ENCODE assay signal across 1 cellular context in the genomic region with DNA sequence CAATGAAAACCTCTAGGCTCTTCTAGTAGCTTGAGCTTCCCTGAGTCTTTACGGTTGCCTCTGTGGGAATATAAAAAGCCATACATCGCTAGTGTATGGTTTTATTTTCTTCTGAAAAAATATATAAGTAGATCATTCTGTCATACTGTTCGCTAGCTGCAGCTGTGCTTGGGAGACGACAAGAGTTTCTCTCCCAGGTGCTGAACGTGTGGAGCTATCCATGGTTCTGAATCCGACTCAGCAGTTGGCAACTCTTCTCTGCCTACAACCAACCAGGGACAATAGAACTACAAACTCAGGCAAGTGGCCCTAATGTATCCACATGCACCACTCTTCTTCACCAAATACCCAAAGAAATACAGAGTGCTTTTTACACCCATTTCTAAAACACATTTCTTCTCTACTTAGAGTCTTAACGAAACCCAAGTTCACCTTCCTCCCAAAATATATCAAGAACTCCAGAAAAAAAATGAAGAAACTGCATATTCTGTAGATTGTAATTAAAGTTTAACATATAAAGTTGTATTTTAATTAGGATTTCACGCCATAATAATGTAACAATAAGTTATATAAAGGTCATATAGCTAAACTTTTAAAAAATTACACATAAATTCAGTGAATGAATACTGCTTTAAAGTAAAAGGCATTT.
TF ChIP-seq lines count a peak whose summit lies in the region.

No MANE protein-coding gene starts in this region.

TF ChIP-seq in HepG2, 621 proteins besides CTCF, POLR2A, EP300 and RAD21 (continued from another document and continues in another):
- TF ChIP-seq, protein P1, sequence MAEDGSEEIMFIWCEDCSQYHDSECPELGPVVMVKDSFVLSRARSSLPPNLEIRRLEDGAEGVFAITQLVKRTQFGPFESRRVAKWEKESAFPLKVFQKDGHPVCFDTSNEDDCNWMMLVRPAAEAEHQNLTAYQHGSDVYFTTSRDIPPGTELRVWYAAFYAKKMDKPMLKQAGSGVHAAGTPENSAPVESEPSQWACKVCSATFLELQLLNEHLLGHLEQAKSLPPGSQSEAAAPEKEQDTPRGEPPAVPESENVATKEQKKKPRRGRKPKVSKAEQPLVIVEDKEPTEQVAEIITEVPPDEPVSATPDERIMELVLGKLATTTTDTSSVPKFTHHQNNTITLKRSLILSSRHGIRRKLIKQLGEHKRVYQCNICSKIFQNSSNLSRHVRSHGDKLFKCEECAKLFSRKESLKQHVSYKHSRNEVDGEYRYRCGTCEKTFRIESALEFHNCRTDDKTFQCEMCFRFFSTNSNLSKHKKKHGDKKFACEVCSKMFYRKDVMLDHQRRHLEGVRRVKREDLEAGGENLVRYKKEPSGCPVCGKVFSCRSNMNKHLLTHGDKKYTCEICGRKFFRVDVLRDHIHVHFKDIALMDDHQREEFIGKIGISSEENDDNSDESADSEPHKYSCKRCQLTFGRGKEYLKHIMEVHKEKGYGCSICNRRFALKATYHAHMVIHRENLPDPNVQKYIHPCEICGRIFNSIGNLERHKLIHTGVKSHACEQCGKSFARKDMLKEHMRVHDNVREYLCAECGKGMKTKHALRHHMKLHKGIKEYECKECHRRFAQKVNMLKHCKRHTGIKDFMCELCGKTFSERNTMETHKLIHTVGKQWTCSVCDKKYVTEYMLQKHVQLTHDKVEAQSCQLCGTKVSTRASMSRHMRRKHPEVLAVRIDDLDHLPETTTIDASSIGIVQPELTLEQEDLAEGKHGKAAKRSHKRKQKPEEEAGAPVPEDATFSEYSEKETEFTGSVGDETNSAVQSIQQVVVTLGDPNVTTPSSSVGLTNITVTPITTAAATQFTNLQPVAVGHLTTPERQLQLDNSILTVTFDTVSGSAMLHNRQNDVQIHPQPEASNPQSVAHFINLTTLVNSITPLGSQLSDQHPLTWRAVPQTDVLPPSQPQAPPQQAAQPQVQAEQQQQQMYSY (CRISPR knock-in tag; IDR thresholded peaks at IDR 0.05) = peak; percentile 91
- no peak for TF ChIP-seq ZFP36 (IDR thresholded peaks at IDR 0.05; ENCODE audit: borderline replicate concordance, low read depth, low read length, partially characterized antibody)
- TF ChIP-seq MATR3 (CRISPR knock-in tag; IDR thresholded peaks at IDR 0.05) = no peak
- TF ChIP-seq KAT8 (CRISPR knock-in tag; IDR thresholded peaks at IDR 0.05) = peak; percentile 96
- peak; percentile 100 for TF ChIP-seq NKX3-1 (CRISPR knock-in tag; IDR thresholded peaks at IDR 0.05)
- peak; percentile 97 for TF ChIP-seq ZNF7 (CRISPR knock-in tag; IDR thresholded peaks at IDR 0.05)
- TF ChIP-seq, protein P2, sequence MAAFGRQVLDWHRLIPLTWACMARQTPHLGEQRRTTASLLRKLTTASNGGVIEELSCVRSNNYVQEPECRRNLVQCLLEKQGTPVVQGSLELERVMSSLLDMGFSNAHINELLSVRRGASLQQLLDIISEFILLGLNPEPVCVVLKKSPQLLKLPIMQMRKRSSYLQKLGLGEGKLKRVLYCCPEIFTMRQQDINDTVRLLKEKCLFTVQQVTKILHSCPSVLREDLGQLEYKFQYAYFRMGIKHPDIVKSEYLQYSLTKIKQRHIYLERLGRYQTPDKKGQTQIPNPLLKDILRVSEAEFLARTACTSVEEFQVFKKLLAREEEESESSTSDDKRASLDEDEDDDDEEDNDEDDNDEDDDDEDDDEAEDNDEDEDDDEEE (CRISPR knock-in tag; IDR thresholded peaks at IDR 0.05) = peak; percentile 100
- TF ChIP-seq ZNF143 (CRISPR knock-in tag; IDR thresholded peaks at IDR 0.05) = peak; percentile 74
- TF ChIP-seq ZNF451 (CRISPR knock-in tag; IDR thresholded peaks at IDR 0.05) = peak; percentile 98
- TF ChIP-seq, protein P3, sequence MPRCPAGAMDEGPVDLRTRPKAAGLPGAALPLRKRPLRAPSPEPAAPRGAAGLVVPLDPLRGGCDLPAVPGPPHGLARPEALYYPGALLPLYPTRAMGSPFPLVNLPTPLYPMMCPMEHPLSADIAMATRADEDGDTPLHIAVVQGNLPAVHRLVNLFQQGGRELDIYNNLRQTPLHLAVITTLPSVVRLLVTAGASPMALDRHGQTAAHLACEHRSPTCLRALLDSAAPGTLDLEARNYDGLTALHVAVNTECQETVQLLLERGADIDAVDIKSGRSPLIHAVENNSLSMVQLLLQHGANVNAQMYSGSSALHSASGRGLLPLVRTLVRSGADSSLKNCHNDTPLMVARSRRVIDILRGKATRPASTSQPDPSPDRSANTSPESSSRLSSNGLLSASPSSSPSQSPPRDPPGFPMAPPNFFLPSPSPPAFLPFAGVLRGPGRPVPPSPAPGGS (CRISPR knock-in tag; IDR thresholded peaks at IDR 0.05) = peak; percentile 99
- TF ChIP-seq, protein P4, sequence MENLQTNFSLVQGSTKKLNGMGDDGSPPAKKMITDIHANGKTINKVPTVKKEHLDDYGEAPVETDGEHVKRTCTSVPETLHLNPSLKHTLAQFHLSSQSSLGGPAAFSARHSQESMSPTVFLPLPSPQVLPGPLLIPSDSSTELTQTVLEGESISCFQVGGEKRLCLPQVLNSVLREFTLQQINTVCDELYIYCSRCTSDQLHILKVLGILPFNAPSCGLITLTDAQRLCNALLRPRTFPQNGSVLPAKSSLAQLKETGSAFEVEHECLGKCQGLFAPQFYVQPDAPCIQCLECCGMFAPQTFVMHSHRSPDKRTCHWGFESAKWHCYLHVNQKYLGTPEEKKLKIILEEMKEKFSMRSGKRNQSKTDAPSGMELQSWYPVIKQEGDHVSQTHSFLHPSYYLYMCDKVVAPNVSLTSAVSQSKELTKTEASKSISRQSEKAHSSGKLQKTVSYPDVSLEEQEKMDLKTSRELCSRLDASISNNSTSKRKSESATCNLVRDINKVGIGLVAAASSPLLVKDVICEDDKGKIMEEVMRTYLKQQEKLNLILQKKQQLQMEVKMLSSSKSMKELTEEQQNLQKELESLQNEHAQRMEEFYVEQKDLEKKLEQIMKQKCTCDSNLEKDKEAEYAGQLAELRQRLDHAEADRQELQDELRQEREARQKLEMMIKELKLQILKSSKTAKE (CRISPR knock-in tag; IDR thresholded peaks at IDR 0.05; ENCODE audit: borderline replicate concordance) = peak; percentile 79
- TF ChIP-seq, protein P5, sequence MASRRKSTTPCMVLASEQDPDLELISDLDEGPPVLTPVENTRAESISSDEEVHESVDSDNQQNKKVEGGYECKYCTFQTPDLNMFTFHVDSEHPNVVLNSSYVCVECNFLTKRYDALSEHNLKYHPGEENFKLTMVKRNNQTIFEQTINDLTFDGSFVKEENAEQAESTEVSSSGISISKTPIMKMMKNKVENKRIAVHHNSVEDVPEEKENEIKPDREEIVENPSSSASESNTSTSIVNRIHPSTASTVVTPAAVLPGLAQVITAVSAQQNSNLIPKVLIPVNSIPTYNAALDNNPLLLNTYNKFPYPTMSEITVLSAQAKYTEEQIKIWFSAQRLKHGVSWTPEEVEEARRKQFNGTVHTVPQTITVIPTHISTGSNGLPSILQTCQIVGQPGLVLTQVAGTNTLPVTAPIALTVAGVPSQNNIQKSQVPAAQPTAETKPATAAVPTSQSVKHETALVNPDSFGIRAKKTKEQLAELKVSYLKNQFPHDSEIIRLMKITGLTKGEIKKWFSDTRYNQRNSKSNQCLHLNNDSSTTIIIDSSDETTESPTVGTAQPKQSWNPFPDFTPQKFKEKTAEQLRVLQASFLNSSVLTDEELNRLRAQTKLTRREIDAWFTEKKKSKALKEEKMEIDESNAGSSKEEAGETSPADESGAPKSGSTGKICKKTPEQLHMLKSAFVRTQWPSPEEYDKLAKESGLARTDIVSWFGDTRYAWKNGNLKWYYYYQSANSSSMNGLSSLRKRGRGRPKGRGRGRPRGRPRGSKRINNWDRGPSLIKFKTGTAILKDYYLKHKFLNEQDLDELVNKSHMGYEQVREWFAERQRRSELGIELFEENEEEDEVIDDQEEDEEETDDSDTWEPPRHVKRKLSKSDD (CRISPR knock-in tag; IDR thresholded peaks at IDR 0.05; ENCODE audit: low read depth) = peak; percentile 99
- no peak for TF ChIP-seq CBX2 (IDR thresholded peaks at IDR 0.05; ENCODE audit: low read depth, low read length)
- peak; percentile 79; the same call in 1 of the 2 replicates for TF ChIP-seq CBX2 (CRISPR knock-in tag; IDR thresholded peaks at IDR 0.05; ENCODE audit: low read depth)
- peak; percentile 99 for TF ChIP-seq ZNF441 (CRISPR knock-in tag; IDR thresholded peaks at IDR 0.05; ENCODE audit: borderline replicate concordance)
- no peak for TF ChIP-seq HMGA1 (CRISPR knock-in tag; conservative IDR thresholded peaks at IDR 0.05)
- peak; percentile 99 for TF ChIP-seq HOXD1 (CRISPR knock-in tag; IDR thresholded peaks at IDR 0.05)
- TF ChIP-seq PRMT3 (CRISPR knock-in tag; IDR thresholded peaks at IDR 0.05; ENCODE audit: borderline replicate concordance, low read depth) = peak; percentile 99
- TF ChIP-seq ARNTL (CRISPR knock-in tag; IDR thresholded peaks at IDR 0.05) = peak; percentile 97
- TF ChIP-seq MIER2 (CRISPR knock-in tag; IDR thresholded peaks at IDR 0.05) = peak; percentile 100
- TF ChIP-seq, protein P6, sequence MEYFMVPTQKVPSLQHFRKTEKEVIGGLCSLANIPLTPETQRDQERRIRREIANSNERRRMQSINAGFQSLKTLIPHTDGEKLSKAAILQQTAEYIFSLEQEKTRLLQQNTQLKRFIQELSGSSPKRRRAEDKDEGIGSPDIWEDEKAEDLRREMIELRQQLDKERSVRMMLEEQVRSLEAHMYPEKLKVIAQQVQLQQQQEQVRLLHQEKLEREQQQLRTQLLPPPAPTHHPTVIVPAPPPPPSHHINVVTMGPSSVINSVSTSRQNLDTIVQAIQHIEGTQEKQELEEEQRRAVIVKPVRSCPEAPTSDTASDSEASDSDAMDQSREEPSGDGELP (IDR thresholded peaks at IDR 0.05; ENCODE audit: borderline replicate concordance, low read depth) = peak; percentile 49; the same call in 1 of the 2 replicates
- TF ChIP-seq, protein P7, sequence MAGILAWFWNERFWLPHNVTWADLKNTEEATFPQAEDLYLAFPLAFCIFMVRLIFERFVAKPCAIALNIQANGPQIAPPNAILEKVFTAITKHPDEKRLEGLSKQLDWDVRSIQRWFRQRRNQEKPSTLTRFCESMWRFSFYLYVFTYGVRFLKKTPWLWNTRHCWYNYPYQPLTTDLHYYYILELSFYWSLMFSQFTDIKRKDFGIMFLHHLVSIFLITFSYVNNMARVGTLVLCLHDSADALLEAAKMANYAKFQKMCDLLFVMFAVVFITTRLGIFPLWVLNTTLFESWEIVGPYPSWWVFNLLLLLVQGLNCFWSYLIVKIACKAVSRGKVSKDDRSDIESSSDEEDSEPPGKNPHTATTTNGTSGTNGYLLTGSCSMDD (CRISPR knock-in tag; IDR thresholded peaks at IDR 0.05) = peak; percentile 99
- TF ChIP-seq HOXA7 (CRISPR knock-in tag; IDR thresholded peaks at IDR 0.05) = peak; percentile 98
- TF ChIP-seq, protein P8, sequence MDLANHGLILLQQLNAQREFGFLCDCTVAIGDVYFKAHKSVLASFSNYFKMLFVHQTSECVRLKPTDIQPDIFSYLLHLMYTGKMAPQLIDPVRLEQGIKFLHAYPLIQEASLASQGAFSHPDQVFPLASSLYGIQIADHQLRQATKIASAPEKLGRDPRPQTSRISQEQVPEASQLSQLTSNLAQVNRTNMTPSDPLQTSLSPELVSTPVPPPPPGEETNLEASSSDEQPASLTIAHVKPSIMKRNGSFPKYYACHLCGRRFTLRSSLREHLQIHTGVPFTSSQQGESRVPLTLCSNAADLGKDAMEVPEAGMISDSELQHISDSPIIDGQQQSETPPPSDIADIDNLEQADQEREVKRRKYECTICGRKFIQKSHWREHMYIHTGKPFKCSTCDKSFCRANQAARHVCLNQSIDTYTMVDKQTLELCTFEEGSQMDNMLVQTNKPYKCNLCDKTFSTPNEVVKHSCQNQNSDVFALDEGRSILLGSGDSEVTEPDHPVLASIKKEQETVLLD (CRISPR knock-in tag; IDR thresholded peaks at IDR 0.05; ENCODE audit: low read depth) = peak; percentile 92
- TF ChIP-seq, protein P9, sequence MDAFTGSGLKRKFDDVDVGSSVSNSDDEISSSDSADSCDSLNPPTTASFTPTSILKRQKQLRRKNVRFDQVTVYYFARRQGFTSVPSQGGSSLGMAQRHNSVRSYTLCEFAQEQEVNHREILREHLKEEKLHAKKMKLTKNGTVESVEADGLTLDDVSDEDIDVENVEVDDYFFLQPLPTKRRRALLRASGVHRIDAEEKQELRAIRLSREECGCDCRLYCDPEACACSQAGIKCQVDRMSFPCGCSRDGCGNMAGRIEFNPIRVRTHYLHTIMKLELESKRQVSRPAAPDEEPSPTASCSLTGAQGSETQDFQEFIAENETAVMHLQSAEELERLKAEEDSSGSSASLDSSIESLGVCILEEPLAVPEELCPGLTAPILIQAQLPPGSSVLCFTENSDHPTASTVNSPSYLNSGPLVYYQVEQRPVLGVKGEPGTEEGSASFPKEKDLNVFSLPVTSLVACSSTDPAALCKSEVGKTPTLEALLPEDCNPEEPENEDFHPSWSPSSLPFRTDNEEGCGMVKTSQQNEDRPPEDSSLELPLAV (CRISPR knock-in tag; conservative IDR thresholded peaks at IDR 0.05; ENCODE audit: low read depth) = peak; percentile 98
- TF ChIP-seq NCOA2 (CRISPR knock-in tag; IDR thresholded peaks at IDR 0.05) = peak; percentile 95
- TF ChIP-seq ZNF761 (CRISPR knock-in tag; conservative IDR thresholded peaks at IDR 0.05) = peak; percentile 97
- no peak for TF ChIP-seq TCF7L2 (IDR thresholded peaks at IDR 0.05; ENCODE audit: low read depth, low read length)
- TF ChIP-seq KDM5B (CRISPR knock-in tag; IDR thresholded peaks at IDR 0.05; ENCODE audit: borderline replicate concordance) = peak; percentile 95
- peak; percentile 96 for TF ChIP-seq ZSCAN25 (CRISPR knock-in tag; IDR thresholded peaks at IDR 0.05)
- TF ChIP-seq SMAD1 (CRISPR knock-in tag; IDR thresholded peaks at IDR 0.05; ENCODE audit: borderline replicate concordance, low read depth) = no peak
- no peak for TF ChIP-seq SMC3 (IDR thresholded peaks at IDR 0.05; ENCODE audit: low read length)
- peak; percentile 99 for TF ChIP-seq ZNF589 (CRISPR knock-in tag; conservative IDR thresholded peaks at IDR 0.05)
- TF ChIP-seq U2AF1 (optimal IDR thresholded peaks at IDR 0.05; ENCODE audit: low read depth, low read length) = no peak
- TF ChIP-seq ZNF33A (CRISPR knock-in tag; IDR thresholded peaks at IDR 0.05; ENCODE audit: borderline replicate concordance) = peak; percentile 84; the same call in 1 of the 2 replicates
- TF ChIP-seq, protein P10, sequence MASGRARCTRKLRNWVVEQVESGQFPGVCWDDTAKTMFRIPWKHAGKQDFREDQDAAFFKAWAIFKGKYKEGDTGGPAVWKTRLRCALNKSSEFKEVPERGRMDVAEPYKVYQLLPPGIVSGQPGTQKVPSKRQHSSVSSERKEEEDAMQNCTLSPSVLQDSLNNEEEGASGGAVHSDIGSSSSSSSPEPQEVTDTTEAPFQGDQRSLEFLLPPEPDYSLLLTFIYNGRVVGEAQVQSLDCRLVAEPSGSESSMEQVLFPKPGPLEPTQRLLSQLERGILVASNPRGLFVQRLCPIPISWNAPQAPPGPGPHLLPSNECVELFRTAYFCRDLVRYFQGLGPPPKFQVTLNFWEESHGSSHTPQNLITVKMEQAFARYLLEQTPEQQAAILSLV (CRISPR knock-in tag; IDR thresholded peaks at IDR 0.05; ENCODE audit: borderline replicate concordance) = peak; percentile 99
- no peak for TF ChIP-seq MBD4 (IDR thresholded peaks at IDR 0.05; ENCODE audit: borderline replicate concordance, low read length)
- TF ChIP-seq NR2F2 (IDR thresholded peaks at IDR 0.05; ENCODE audit: borderline replicate concordance, low read depth) = no peak
- TF ChIP-seq MXI1 (IDR thresholded peaks at IDR 0.05; ENCODE audit: borderline replicate concordance, low read depth, low read length) = peak; percentile 57; the same call in 1 of the 3 replicates
- peak; percentile 87 for TF ChIP-seq ZZZ3 (CRISPR knock-in tag; IDR thresholded peaks at IDR 0.05; ENCODE audit: borderline replicate concordance)
- TF ChIP-seq ZNF234 (CRISPR knock-in tag; conservative IDR thresholded peaks at IDR 0.05) = peak; percentile 99
- peak; percentile 100 for TF ChIP-seq ZNF124 (CRISPR knock-in tag; IDR thresholded peaks at IDR 0.05)
- TF ChIP-seq ASH2L (IDR thresholded peaks at IDR 0.05; ENCODE audit: insufficient read length, low read depth, low read length) = no peak
- peak; percentile 100 for TF ChIP-seq SMAD3 (CRISPR knock-in tag; IDR thresholded peaks at IDR 0.05)
- no peak for TF ChIP-seq ARNT (IDR thresholded peaks at IDR 0.05)
- TF ChIP-seq AGO1 (IDR thresholded peaks at IDR 0.05; ENCODE audit: low read depth, low read length, poor library complexity, severe bottlenecking) = no peak
